In genomic region chr10:102327002-102327401, GRCh38 we compare ENCODE assay signal across 8 cellular contexts.
"Had no signal": no experiment of that assay in that cellular context is flagged by ENCODE, and none has a peak within 500 bp of the region (broad histone marks: within the 10 kb centered on the region; RNA-seq: fewer than 3 reads in every experiment).

No MANE protein-coding gene starts in this region.

- H3K4me3 ChIP-seq: body of pancreas, upper lobe of right lung had no signal

- H3K27ac ChIP-seq: upper lobe of right lung had no signal

- H3K9me3 ChIP-seq: body of pancreas, upper lobe of right lung had no signal

- H3K27me3 ChIP-seq: body of pancreas, upper lobe of right lung had no signal

- DNase-seq: activated effector memory CD4-positive, alpha-beta T cell treated with Interleukin-2 at 50 U/mL for 16 hours; activated T-cell treated with anti-CD3 and anti-CD28 coated beads, Interleukin-2, amount 50 U/mL, for 24 hours; body of pancreas; cerebellar nuclear complex; hippocampal formation; stimulated activated CD4-positive, alpha-beta T cell treated with anti-CD3 and anti-CD28 coated beads, Interleukin-12 subunit alpha, Interleukin-12 subunit beta, amount 100 ng/mL, for 4 hours; stimulated activated naive CD8-positive, alpha-beta T cell treated with anti-CD3 and anti-CD28 coated beads, Interleukin-15, Interleukin-2, amounts not matched to agents 100 U/mL and 50 U/mL, for 24 hours; upper lobe of right lung had no signal
